In genomic region chr10:8044908-8045727, GRCh38 we compare ENCODE assay signal across 8 cellular contexts. TPM values are rescaled to one million over a fixed set of nuclear protein-coding genes. Genes with fewer than 3 reads are reported as not detected.
DNase-seq lines count a peak whose midpoint lies in the region; ATAC-seq and TF ChIP-seq lines count a peak whose summit lies in the region.

No MANE protein-coding gene starts in this region.

- H3K18ac ChIP-seq in mesenchymal stem cell (ENCODE audit: low read depth in 1 of 2, low read length in 2 of 2), result no peak overlapping the region

- peak overlapping the region; percentile 48 for H3K4me3 Mint-ChIP-seq in activated naive CD8-positive, alpha-beta T cell treated with anti-CD3 and anti-CD28 coated beads, Interleukin-2, amount 50 U/mL, for 24 hours

- no peak overlapping the region for H3K4ac ChIP-seq in mesenchymal stem cell (ENCODE audit: low read depth in 1 of 2, low read length in 2 of 2)

- peak; percentile 42 for ATAC-seq in activated naive CD8-positive, alpha-beta T cell treated with anti-CD3 and anti-CD28 coated beads, Interleukin-2, amount 50 U/mL, for 24 hours
- no peak for ATAC-seq in HG03457 (IDR thresholded peaks at IDR 0.05; ENCODE audit: unreplicated experiment)

- no peak overlapping the region for H3K14ac ChIP-seq in mesenchymal stem cell (ENCODE audit: low read length in 2 of 2)

- H3K9me3 ChIP-seq in A673 (ENCODE audit: low read depth, low read length, poor library complexity, severe bottlenecking) (no peaks in the 10 kb centered on the region), mesenchymal stem cell (ENCODE audit: control insufficient read depth, low read length) (no peaks in the 10 kb centered on the region), testis (no peaks in the 10 kb centered on the region)

- intact Hi-C loops in A673 (cut with micrococcal nuclease; ENCODE audit: unreplicated experiment), result no loop called here
- intact Hi-C loops in testis (cut with DNase I; ENCODE audit: low total_unique reads), result loop anchor here (10.0 kb wide), 1 partner anchor 1180 kb away; no protein-coding TSS in a partner anchor

- BruUV-seq in A673 (replicated peaks; lab: Mats Ljungman, UMichigan), result no TSS peak

- no peak overlapping the region for H4K91ac ChIP-seq in mesenchymal stem cell (ENCODE audit: low read length)

- H3K4me1 ChIP-seq in A673 (ENCODE audit: insufficient read depth, low read length, poor library complexity, severe bottlenecking), result peaks cover 11% of the 10 kb centered on the region
- H3K4me1 ChIP-seq in mesenchymal stem cell (ENCODE audit: control insufficient read depth, insufficient read depth, low read depth, low read length), result peaks cover 22% of the 10 kb centered on the region
- H3K4me1 ChIP-seq in testis, result peaks cover 10% of the 10 kb centered on the region

- H2BK15ac ChIP-seq in mesenchymal stem cell (ENCODE audit: low read depth, poor library complexity, severe bottlenecking), result no peak overlapping the region

- no peak overlapping the region for H2BK120ac ChIP-seq in mesenchymal stem cell (ENCODE audit: low read depth, low read length)

- H3K27me3 ChIP-seq in A673 (replicated peaks; ENCODE audit: insufficient read depth, low read depth, low read length, poor library complexity) (peaks cover 100% of the 10 kb centered on the region), mesenchymal stem cell (ENCODE audit: control insufficient read depth in 1 of 2, insufficient read depth in 1 of 2, low read length in 2 of 2) (peaks cover 99 to 100% of the 10 kb centered on the region in 2 experiments), testis (peaks cover under 1% of the 10 kb centered on the region)

- H3K27ac ChIP-seq in A673 (ENCODE audit: low read depth, low read length, poor library complexity, severe bottlenecking) (no peak overlapping the region), mesenchymal stem cell (ENCODE audit: low read length, poor library complexity, severe bottlenecking) (no peak overlapping the region), testis (no peak overlapping the region)

- peak overlapping the region in 1 of 2 experiments; percentile 23 for H3K23ac ChIP-seq in mesenchymal stem cell (ENCODE audit: low read length in 2 of 2)

- under 1% methylated on average over 22 of the region's 32 CpGs for WGBS in mesenchymal stem cell
- WGBS in testis, 2 donors, result 2% methylated on average over 31 to 32 of the region's 32 CpGs

- peaks cover 67% of the 10 kb centered on the region for H3K4me1 Mint-ChIP-seq in activated naive CD8-positive, alpha-beta T cell treated with anti-CD3 and anti-CD28 coated beads, Interleukin-2, amount 50 U/mL, for 24 hours

- H3K9ac ChIP-seq in mesenchymal stem cell (ENCODE audit: low read length), result no peak overlapping the region

- CTCF ChIA-PET in A673 (lab: Charles Lee), result no interaction called here

- no peaks in the 10 kb centered on the region for H3K36me3 ChIP-seq in A673 (ENCODE audit: insufficient read depth, low read length, poor library complexity, severe bottlenecking)
- H3K36me3 ChIP-seq in mesenchymal stem cell (ENCODE audit: control insufficient read depth in 1 of 2, insufficient read depth in 2 of 2, low read depth in 1 of 2, low read length in 2 of 2), result no peaks in the 10 kb centered on the region
- H3K36me3 ChIP-seq in testis (ENCODE audit: low read depth, missing control alignments), result no peaks in the 10 kb centered on the region

- H2AFZ ChIP-seq in mesenchymal stem cell (ENCODE audit: low read depth, low read length), result no peak overlapping the region

- TF ChIP-seq POLR2A in testis (IDR thresholded peaks at IDR 0.05), result no peak

- H2AK5ac ChIP-seq in mesenchymal stem cell (ENCODE audit: low read length, severe bottlenecking), result no peak overlapping the region

- TF ChIP-seq CTCF in A673 (conservative IDR thresholded peaks at IDR 0.05; ENCODE audit: low read depth, low read length), result no peak
- no peak for TF ChIP-seq CTCF in GM20000 (IDR thresholded peaks at IDR 0.05; ENCODE audit: extremely low read depth, missing control alignments)
- TF ChIP-seq CTCF in testis (IDR thresholded peaks at IDR 0.05), result no peak

- H3K4me3 ChIP-seq in A673 (ENCODE audit: low read depth, low read length, poor library complexity, severe bottlenecking) (peak overlapping the region; percentile 13), mesenchymal stem cell (ENCODE audit: insufficient read depth in 1 of 2, low read depth in 1 of 2, low read length in 2 of 2) (peak overlapping the region; percentile 38 to 71), testis (no peak overlapping the region)

- no peak overlapping the region for H2BK5ac ChIP-seq in mesenchymal stem cell (ENCODE audit: low read depth, low read length, poor library complexity, severe bottlenecking)

- DNase-seq in A673 (ENCODE audit: low spot score) (no peak), GM20000 (ENCODE audit: low spot score) (peak; percentile 58), mesenchymal stem cell (no peak), NCI-H2196 (lab: John Stamatoyannopoulos, UW; ENCODE audit: unreplicated experiment) (no peak), testis (no peak), SKM-1 (lab: John Stamatoyannopoulos, UW; ENCODE audit: unreplicated experiment) (no peak)
- no peak for DNase-seq in activated naive CD8-positive, alpha-beta T cell treated with anti-CD3 and anti-CD28 coated beads, Interleukin-2, amount 50 U/mL, for 24 hours

- H3K9me3 Mint-ChIP-seq in activated naive CD8-positive, alpha-beta T cell treated with anti-CD3 and anti-CD28 coated beads, Interleukin-2, amount 50 U/mL, for 24 hours, result no peaks in the 10 kb centered on the region

- no peaks in the 10 kb centered on the region for H3K79me1 ChIP-seq in mesenchymal stem cell (replicated peaks; ENCODE audit: low read length, poor library complexity, severe bottlenecking)

- H2BK12ac ChIP-seq in mesenchymal stem cell (ENCODE audit: low read length in 2 of 2), result no peak overlapping the region

- peak overlapping the region; percentile 66 for H4K8ac ChIP-seq in mesenchymal stem cell (ENCODE audit: low read length)

- peaks cover 5% of the 10 kb centered on the region for H3K36me3 Mint-ChIP-seq in activated naive CD8-positive, alpha-beta T cell treated with anti-CD3 and anti-CD28 coated beads, Interleukin-2, amount 50 U/mL, for 24 hours (ENCODE audit: low read depth)

- H3K27me3 Mint-ChIP-seq in activated naive CD8-positive, alpha-beta T cell treated with anti-CD3 and anti-CD28 coated beads, Interleukin-2, amount 50 U/mL, for 24 hours, result peaks cover 86% of the 10 kb centered on the region

- POLR2A ChIA-PET in A673 (lab: Charles Lee; ENCODE audit: low non-redundant PET), result no interaction called here

- peak overlapping the region; percentile 14 for H3K27ac Mint-ChIP-seq in activated naive CD8-positive, alpha-beta T cell treated with anti-CD3 and anti-CD28 coated beads, Interleukin-2, amount 50 U/mL, for 24 hours

- peak overlapping the region; percentile 50 for H3K4me2 ChIP-seq in mesenchymal stem cell (ENCODE audit: low read length, poor library complexity, severe bottlenecking)

RNA-seq across cellular contexts. Expression of gene GATA3, which starts 9.4 kb away (rescaled TPM):
- total RNA-seq in A673 (2021) (3.0 and 3.1 TPM in 2 replicates), testis (1 to 10 TPM in 1 of 2 donors, under 1 TPM in 1; 0.31 to 1.9 TPM)
- 8.4 TPM for polyA plus RNA-seq in mesenchymal stem cell (2013, experiment 1 of 2)
- 8.8 TPM for polyA plus RNA-seq in mesenchymal stem cell (2013, experiment 2 of 2)
- 0.50 TPM for polyA plus RNA-seq in testis (ENCODE audit: insufficient read depth, low read depth, low replicate concordance)

Comparison
In these comparisons a context has a peak if more than half of its experiments do, and no peak if none do; other contexts are left out.
1. H3K4me3 ChIP-seq: peak in A673 (single experiment) and mesenchymal stem cell (2 of 2); none in testis (0 of 2).